Comparison of ENCODE assay signal across 1 cellular context in genomic region chr18:44796505-44797198, GRCh38.
TF ChIP-seq lines count a peak whose summit lies in the region.

No MANE protein-coding gene starts in this region.

TF ChIP-seq in SK-N-SH, 30 proteins besides CTCF, POLR2A, EP300 and RAD21 (continued from another document):
- TF ChIP-seq, protein P1, sequence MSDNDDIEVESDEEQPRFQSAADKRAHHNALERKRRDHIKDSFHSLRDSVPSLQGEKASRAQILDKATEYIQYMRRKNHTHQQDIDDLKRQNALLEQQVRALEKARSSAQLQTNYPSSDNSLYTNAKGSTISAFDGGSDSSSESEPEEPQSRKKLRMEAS (IDR thresholded peaks at IDR 0.05; ENCODE audit: low read depth): no peak
- TF ChIP-seq TAF1 (IDR thresholded peaks at IDR 0.05; ENCODE audit: borderline replicate concordance, low read depth, low read length): no peak
